15 cellular contexts compared by ENCODE assay signal in the genomic region with DNA sequence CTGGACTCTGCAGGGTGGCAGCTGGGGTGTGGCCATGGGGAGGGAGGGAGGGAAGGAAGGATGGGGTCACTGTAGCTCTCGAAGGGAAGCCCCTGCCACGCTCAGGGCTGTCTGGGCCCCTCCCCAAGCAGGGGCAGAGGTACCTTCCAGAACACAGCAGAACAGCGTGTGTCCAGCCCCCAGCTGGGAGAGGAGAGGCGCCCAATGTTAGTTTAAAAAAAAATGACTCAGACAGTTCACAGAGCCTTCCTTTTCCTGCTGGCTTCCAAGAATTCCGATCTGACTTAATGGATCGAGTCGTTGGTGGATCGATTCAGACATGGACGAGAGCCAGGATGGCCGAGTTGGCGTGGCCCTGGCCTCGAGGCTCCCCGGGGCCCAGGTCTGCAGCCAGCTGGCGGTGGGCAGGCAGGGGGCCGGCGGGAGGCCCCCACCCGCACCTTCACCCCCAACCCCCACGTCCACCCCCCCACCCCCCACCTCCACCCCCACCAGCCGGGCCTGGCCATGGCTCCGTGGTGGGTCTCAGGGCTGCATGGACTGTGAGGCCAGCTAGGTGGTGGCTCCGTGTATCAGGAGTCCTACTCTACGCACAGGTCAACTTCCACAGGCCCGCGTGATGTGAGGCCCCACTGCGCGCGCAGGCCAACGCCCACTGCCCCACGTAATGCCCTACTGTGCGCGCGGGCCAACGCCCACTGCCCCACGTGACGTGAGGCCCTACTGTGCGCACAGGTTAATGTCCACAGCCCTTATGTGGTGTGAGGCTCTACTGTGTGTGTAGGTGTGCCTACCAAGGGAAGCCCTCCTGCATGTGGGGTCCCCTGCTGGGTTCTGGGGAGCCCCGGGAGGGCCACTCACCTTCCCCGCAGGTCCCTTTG. TPM values are rescaled to one million over a fixed set of nuclear protein-coding genes. Genes with fewer than 3 reads are reported as not detected.
DNase-seq lines count a peak whose midpoint lies in the region; TF ChIP-seq lines count a peak whose summit lies in the region.
"Had no signal": no experiment of that assay in that cellular context is flagged by ENCODE, and none has a peak within 500 bp of the region (broad histone marks: within the 10 kb centered on the region; RNA-seq: fewer than 3 reads in every experiment).

No MANE protein-coding gene starts in this region.

- H3K4me2 ChIP-seq in trophoblast cell (ENCODE audit: low read length), result no peak overlapping the region

- H3K14ac ChIP-seq in trophoblast cell (ENCODE audit: low read length), result no peak overlapping the region

- H3K27ac ChIP-seq in esophagus muscularis mucosa (replicated peaks in 1 of 4), result peak overlapping the region; percentile 92 to 98 (median 94)
- H3K27ac ChIP-seq in trophoblast cell (ENCODE audit: low read depth, low read length), result no peak overlapping the region
- H3K27ac ChIP-seq: upper lobe of right lung, VCaP had no signal

- no peak overlapping the region for H3K4me3 ChIP-seq in AG10803 (ENCODE audit: low read length)
- no peak overlapping the region for H3K4me3 ChIP-seq in esophagus muscularis mucosa
- H3K4me3 ChIP-seq in trophoblast cell (ENCODE audit: low read depth, low read length), result peak overlapping the region; percentile 34
- H3K4me3 ChIP-seq: upper lobe of right lung had no signal

- no peak overlapping the region for H3K27ac Mint-ChIP-seq in activated CD4-positive, alpha-beta memory T cell treated with anti-CD3 and anti-CD28 coated beads, Interleukin-2, amount 10 ng/mL, durations not matched to agents 7 days and 5 days
- H3K27ac Mint-ChIP-seq in activated T-cell treated with anti-CD3 and anti-CD28 coated beads, Interleukin-2, amount 50 U/mL, for 24 hours, result no peak overlapping the region

- H2AK5ac ChIP-seq in trophoblast cell (ENCODE audit: low read length), result no peak overlapping the region

- H4K91ac ChIP-seq in trophoblast cell (ENCODE audit: low read depth, low read length), result no peak overlapping the region

- DNase-seq in AG10803 (ENCODE audit: low read depth) (peak; percentile 4), NCI-H146 (lab: John Stamatoyannopoulos, UW) (peak; percentile 38), esophagus muscularis mucosa (ENCODE audit: extremely low spot score) (no peak), trophoblast cell (no peak), NCI-H748 treated with DMSO at 0.1 percent for 48 hours (lab: John Stamatoyannopoulos, UW) (no peak), DMS53 treated with DMSO at 0.1 percent for 48 hours (lab: John Stamatoyannopoulos, UW; ENCODE audit: unreplicated experiment) (no peak)
- no peak for DNase-seq in activated CD4-positive, alpha-beta memory T cell treated with anti-CD3 and anti-CD28 coated beads, Interleukin-2, amount 10 ng/mL, durations not matched to agents 7 days and 5 days
- DNase-seq in activated T-cell treated with anti-CD3 and anti-CD28 coated beads, Interleukin-2, amount 50 U/mL, for 24 hours, result no peak
- DNase-seq: Karpas-422, NCI-H1694 treated with DMSO at 0.1 percent for 48 hours, upper lobe of right lung had no signal

- no peak overlapping the region for H2BK5ac ChIP-seq in trophoblast cell (ENCODE audit: low read depth, low read length, poor library complexity)

- TF ChIP-seq POLR2A in esophagus muscularis mucosa (IDR thresholded peaks at IDR 0.05; ENCODE audit: low read depth), result no peak

- no peaks in the 10 kb centered on the region for H3K9me3 Mint-ChIP-seq in activated CD4-positive, alpha-beta memory T cell treated with anti-CD3 and anti-CD28 coated beads, Interleukin-2, amount 10 ng/mL, durations not matched to agents 7 days and 5 days
- no peaks in the 10 kb centered on the region for H3K9me3 Mint-ChIP-seq in activated T-cell treated with anti-CD3 and anti-CD28 coated beads, Interleukin-2, amount 50 U/mL, for 24 hours

- TF ChIP-seq CTCF in AG10803 (conservative IDR thresholded peaks at IDR 0.05; ENCODE audit: low read length) (no peak), esophagus muscularis mucosa (IDR thresholded peaks at IDR 0.05) (no peak)

- no peaks in the 10 kb centered on the region for H3K36me3 Mint-ChIP-seq in activated CD4-positive, alpha-beta memory T cell treated with anti-CD3 and anti-CD28 coated beads, Interleukin-2, amount 10 ng/mL, durations not matched to agents 7 days and 5 days (ENCODE audit: low read depth)
- H3K36me3 Mint-ChIP-seq in activated T-cell treated with anti-CD3 and anti-CD28 coated beads, Interleukin-2, amount 50 U/mL, for 24 hours (ENCODE audit: low read depth), result no peaks in the 10 kb centered on the region

- no peak overlapping the region for H3K9ac ChIP-seq in trophoblast cell (ENCODE audit: low read length)

- no peak overlapping the region for H3K23ac ChIP-seq in trophoblast cell (ENCODE audit: low read length)

- no peaks in the 10 kb centered on the region for H3K4me1 Mint-ChIP-seq in activated CD4-positive, alpha-beta memory T cell treated with anti-CD3 and anti-CD28 coated beads, Interleukin-2, amount 10 ng/mL, durations not matched to agents 7 days and 5 days
- H3K4me1 Mint-ChIP-seq in activated T-cell treated with anti-CD3 and anti-CD28 coated beads, Interleukin-2, amount 50 U/mL, for 24 hours (ENCODE audit: low read depth), result no peaks in the 10 kb centered on the region

- intact Hi-C loops in esophagus muscularis mucosa (cut with DNase I), result no loop called here

- WGBS in esophagus muscularis mucosa, result 66% methylated on average over 23 of the region's 38 CpGs
- WGBS in trophoblast cell (ENCODE audit: extremely low coverage, insufficient coverage, insufficient read length), result no CpG with 5 or more reads among the region's 38 CpGs

- POLR2A ChIA-PET in activated CD4-positive, alpha-beta memory T cell treated with anti-CD3 and anti-CD28 coated beads, Interleukin-2, amount 10 ng/mL, durations not matched to agents 7 days and 5 days (lab: Charles Lee), result no interaction called here

- H3K79me2 ChIP-seq in trophoblast cell (ENCODE audit: control insufficient read depth, insufficient read depth, low read length, poor library complexity), result no peaks in the 10 kb centered on the region

- H3K27me3 ChIP-seq in esophagus muscularis mucosa (peaks cover 0 to 16% (median 0%) of the 10 kb centered on the region in 4 donors), trophoblast cell (ENCODE audit: insufficient read depth, low read length) (no peaks in the 10 kb centered on the region)

- peaks cover 0 to 7% (median 0%) of the 10 kb centered on the region in 4 donors for H3K36me3 ChIP-seq in esophagus muscularis mucosa
- no peaks in the 10 kb centered on the region for H3K36me3 ChIP-seq in trophoblast cell (ENCODE audit: control insufficient read depth in 1 of 2, insufficient read depth in 2 of 2, low read length in 2 of 2)
- H3K36me3 ChIP-seq: upper lobe of right lung had no signal

- no peaks in the 10 kb centered on the region for H3K79me1 ChIP-seq in trophoblast cell (ENCODE audit: low read length)

- H2BK12ac ChIP-seq in trophoblast cell (ENCODE audit: low read length), result no peak overlapping the region

- no peak for TF ChIP-seq EP300 in esophagus muscularis mucosa (IDR thresholded peaks at IDR 0.05)

- H3K4me1 ChIP-seq in esophagus muscularis mucosa (peaks cover 9 to 100% (median 99%) of the 10 kb centered on the region in 4 donors), trophoblast cell (ENCODE audit: control insufficient read depth in 1 of 2, insufficient read depth in 2 of 2, low read length in 2 of 2) (no peaks in the 10 kb centered on the region)
- H3K4me1 ChIP-seq: upper lobe of right lung had no signal

- H2BK120ac ChIP-seq in trophoblast cell (ENCODE audit: insufficient read depth, low read length, poor library complexity), result no peak overlapping the region

- H3K9me3 ChIP-seq in esophagus muscularis mucosa (no peaks in the 10 kb centered on the region), trophoblast cell (ENCODE audit: insufficient read depth, low read depth, low read length) (peaks cover 4% of the 10 kb centered on the region)
- H3K9me3 ChIP-seq: upper lobe of right lung had no signal

- H2AFZ ChIP-seq in trophoblast cell (ENCODE audit: insufficient read depth, low read length, poor library complexity), result no peak overlapping the region

- no peak overlapping the region for H3K4ac ChIP-seq in trophoblast cell (ENCODE audit: low read depth, low read length)

- no peak overlapping the region for H4K8ac ChIP-seq in trophoblast cell (ENCODE audit: low read depth, low read length)

- no peak overlapping the region for H3K18ac ChIP-seq in trophoblast cell (ENCODE audit: low read length)

- CTCF ChIA-PET in activated CD4-positive, alpha-beta memory T cell treated with anti-CD3 and anti-CD28 coated beads, Interleukin-2, amount 10 ng/mL, durations not matched to agents 7 days and 5 days (lab: Charles Lee), result no interaction called here

- no peaks in the 10 kb centered on the region for H3K27me3 Mint-ChIP-seq in activated CD4-positive, alpha-beta memory T cell treated with anti-CD3 and anti-CD28 coated beads, Interleukin-2, amount 10 ng/mL, durations not matched to agents 7 days and 5 days
- H3K27me3 Mint-ChIP-seq in activated T-cell treated with anti-CD3 and anti-CD28 coated beads, Interleukin-2, amount 50 U/mL, for 24 hours, result no peaks in the 10 kb centered on the region

- H3K4me3 Mint-ChIP-seq in activated CD4-positive, alpha-beta memory T cell treated with anti-CD3 and anti-CD28 coated beads, Interleukin-2, amount 10 ng/mL, durations not matched to agents 7 days and 5 days, result no peak overlapping the region
- no peak overlapping the region for H3K4me3 Mint-ChIP-seq in activated T-cell treated with anti-CD3 and anti-CD28 coated beads, Interleukin-2, amount 50 U/mL, for 24 hours

- no peak overlapping the region for H4K12ac ChIP-seq in trophoblast cell (ENCODE audit: low read depth, low read length)

RNA-seq across cellular contexts. Expression of gene CACNA1H, which starts 21.8 kb away (rescaled TPM):
- total RNA-seq in esophagus muscularis mucosa, result 100 to 1,000 TPM; 225 to 361 (median 259) TPM
- polyA plus RNA-seq in trophoblast cell (2013), result 0.53 and 0.56 TPM in 2 replicates
- under 1 TPM; 0.58 to 0.83 TPM for total RNA-seq in activated CD4-positive, alpha-beta memory T cell treated with anti-CD3 and anti-CD28 coated beads, Interleukin-2, amount 10 ng/mL, durations not matched to agents 7 days and 5 days

RNA-seq across cellular contexts. Expression of gene TPSG1, which starts 50.4 kb away (rescaled TPM):
- 1 to 10 TPM in 2 of 4 donors, under 1 TPM in 2; 0.39 to 2.9 (median 1.00) TPM for total RNA-seq in esophagus muscularis mucosa
- not detected in 2 replicates for polyA plus RNA-seq in trophoblast cell (2013)
- not detected for total RNA-seq in activated CD4-positive, alpha-beta memory T cell treated with anti-CD3 and anti-CD28 coated beads, Interleukin-2, amount 10 ng/mL, durations not matched to agents 7 days and 5 days
- total RNA-seq: mesenteric fat pad, NCI-H460, skeletal muscle tissue had no signal

RNA-seq across cellular contexts. Expression of gene TPSB2, which starts 55.3 kb away (rescaled TPM):
- total RNA-seq in esophagus muscularis mucosa, result 100 to 1,000 TPM in 2 of 4 donors, 10 to 100 TPM in 1, 1 to 10 TPM in 1; 7.5 to 304 (median 199) TPM
- not detected in 2 replicates for polyA plus RNA-seq in trophoblast cell (2013)
- total RNA-seq in activated CD4-positive, alpha-beta memory T cell treated with anti-CD3 and anti-CD28 coated beads, Interleukin-2, amount 10 ng/mL, durations not matched to agents 7 days and 5 days, result not detected
- total RNA-seq: NCI-H460, skeletal muscle tissue had no signal

Comparison
In these comparisons a context has a peak if more than half of its experiments do, and no peak if none do; other contexts are left out.
1. DNase-seq: peak in AG10803 (single experiment) and NCI-H146 (single experiment); none in esophagus muscularis mucosa (single experiment), trophoblast cell (0 of 2), NCI-H748 treated with DMSO at 0.1 percent for 48 hours (single experiment), activated CD4-positive, alpha-beta memory T cell treated with anti-CD3 and anti-CD28 coated beads, Interleukin-2, amount 10 ng/mL, durations not matched to agents 7 days and 5 days (single experiment), DMS53 treated with DMSO at 0.1 percent for 48 hours (single experiment) and activated T-cell treated with anti-CD3 and anti-CD28 coated beads, Interleukin-2, amount 50 U/mL, for 24 hours (single experiment).
2. RNA of gene CACNA1H, which starts 21.8 kb away (total RNA-seq): 225 to 361 TPM in esophagus muscularis mucosa; 0.58 to 0.83 TPM in activated CD4-positive, alpha-beta memory T cell treated with anti-CD3 and anti-CD28 coated beads, Interleukin-2, amount 10 ng/mL, durations not matched to agents 7 days and 5 days; every median in the first group is over 100 times any median in the second.
3. RNA of gene TPSB2, which starts 55.3 kb away (total RNA-seq): 7.5 to 304 TPM in esophagus muscularis mucosa; not detected in activated CD4-positive, alpha-beta memory T cell treated with anti-CD3 and anti-CD28 coated beads, Interleukin-2, amount 10 ng/mL, durations not matched to agents 7 days and 5 days; every median in the first group is over 4 times any median in the second.